Comparison of ENCODE assay signal across 8 cellular contexts in genomic region chr15:78979456-78980320, GRCh38. TPM values are rescaled to one million over a fixed set of nuclear protein-coding genes. Genes with fewer than 3 reads are reported as not detected.
DNase-seq lines count a peak whose midpoint lies in the region; ATAC-seq lines count a peak whose summit lies in the region.

No MANE protein-coding gene starts in this region.

- intact Hi-C loops in left ventricle myocardium superior (cut with micrococcal nuclease) = no loop called here
- intact Hi-C loops in sciatic nerve (cut with DNase I) = no loop called here
- intact Hi-C loops in posterior vena cava (cut with DNase I) = loop anchor here in 1 of 2 donors (2.0 kb wide), 1 partner anchor 71 kb away; no protein-coding TSS in a partner anchor

- DNase-seq in COLO829 (ENCODE audit: low spot score) = peak; percentile 65
- peak; percentile 78 for DNase-seq in HCEC 1CT
- DNase-seq in NCI-H748 treated with DMSO at 0.1 percent for 48 hours (lab: John Stamatoyannopoulos, UW) = peak; percentile 44
- peak; percentile 92 for DNase-seq in amniotic epithelial cell (ENCODE audit: low read depth)
- DNase-seq in left ventricle myocardium superior = no peak
- DNase-seq in sciatic nerve (ENCODE audit: low spot score) = peak; percentile 72
- DNase-seq in posterior vena cava (ENCODE audit: low spot score) = no peak

- peak; percentile 62 for ATAC-seq in left ventricle myocardium superior
- peak; percentile 63 for ATAC-seq in sciatic nerve
- no peak for ATAC-seq in HG02759 (IDR thresholded peaks at IDR 0.05; ENCODE audit: unreplicated experiment)

RNA-seq across cellular contexts. Expression of gene CTSH, which starts 34.8 kb away (rescaled TPM):
- total RNA-seq in left ventricle myocardium superior (72.3 TPM), sciatic nerve (81.6 TPM), posterior vena cava (100 to 1,000 TPM in 1 of 2 donors, 10 to 100 TPM in 1; 40.0 to 129 TPM)

Comparison
In these comparisons a context has a peak if more than half of its experiments do, and no peak if none do; other contexts are left out.
1. DNase-seq: peak in COLO829 (single experiment), HCEC 1CT (single experiment), NCI-H748 treated with DMSO at 0.1 percent for 48 hours (single experiment), amniotic epithelial cell (single experiment) and sciatic nerve (single experiment); none in left ventricle myocardium superior (single experiment) and posterior vena cava (single experiment).